Comparison of ENCODE assay signal across 9 cellular contexts in genomic region chr21:16588433-16588860, GRCh38.
DNase-seq lines count a peak whose midpoint lies in the region; ATAC-seq and TF ChIP-seq lines count a peak whose summit lies in the region.
"Had no signal": no experiment of that assay in that cellular context is flagged by ENCODE, and none has a peak within 500 bp of the region (broad histone marks: within the 10 kb centered on the region; RNA-seq: fewer than 3 reads in every experiment).

No MANE protein-coding gene starts in this region.

- DNase-seq in DMS 273 (lab: John Stamatoyannopoulos, UW; ENCODE audit: unreplicated experiment) (peak; percentile 76), DMS 273 treated with DMSO at 0.1 percent for 48 hours (lab: John Stamatoyannopoulos, UW) (no peak), ascending aorta (ENCODE audit: low spot score in 2 of 2) (peak; percentile 20 to 81), right cardiac atrium (peak; percentile 73 to 84 (median 80)), renal cortical epithelial cell (ENCODE audit: low read depth) (peak; percentile 88)
- DNase-seq in NK-92 treated with Interleukin-12 subunit alpha and Interleukin-12 subunit beta, amount 100 ng/mL, for 24 hours (lab: John Stamatoyannopoulos, UW): no peak

- H3K4me1 ChIP-seq in ascending aorta (peaks cover 0 to 8% of the 10 kb centered on the region in 2 donors), right cardiac atrium (ENCODE audit: control insufficient read depth, insufficient read depth, low read length) (peaks cover 2% of the 10 kb centered on the region)

- intact Hi-C loops in ascending aorta (cut with DNase I) (loop anchor here (5.0 to 10.0 kb wide), 2 partner anchors 171 to 1524 kb away; partner anchors contain the start of gene NRIP1), right cardiac atrium (cut with DNase I) (no loop called here)

- H3K27ac ChIP-seq in ascending aorta: peak overlapping the region; percentile 69 to 73
- peak overlapping the region; percentile 90 for H3K27ac ChIP-seq in right cardiac atrium (ENCODE audit: low read length)
- H3K27ac ChIP-seq: 22Rv1 had no signal

- ATAC-seq in right cardiac atrium (peak; percentile 90 to 95), HG02798 (IDR thresholded peaks at IDR 0.05; ENCODE audit: poor library complexity, unreplicated experiment) (no peak), GM18907 (IDR thresholded peaks at IDR 0.05; ENCODE audit: unreplicated experiment) (no peak)

- H3K4me3 ChIP-seq in ascending aorta (peak overlapping the region; percentile 51 to 68), right cardiac atrium (ENCODE audit: low read length) (peak overlapping the region; percentile 49)

- H3K9me3 ChIP-seq in ascending aorta: no peaks in the 10 kb centered on the region
- no peaks in the 10 kb centered on the region for H3K9me3 ChIP-seq in right cardiac atrium (ENCODE audit: control insufficient read depth, low read length)

- H3K36me3 ChIP-seq in ascending aorta: no peaks in the 10 kb centered on the region

- TF ChIP-seq CTCF in ascending aorta (IDR thresholded peaks at IDR 0.05): no peak

- WGBS in right cardiac atrium: 40% methylated on average over 18 of the region's 18 CpGs

- H3K27me3 ChIP-seq in ascending aorta (no peaks in the 10 kb centered on the region), right cardiac atrium (ENCODE audit: control insufficient read depth, insufficient read depth) (no peaks in the 10 kb centered on the region)

Comparison
In these comparisons a context has a peak if more than half of its experiments do, and no peak if none do; other contexts are left out.
1. DNase-seq: peak in DMS 273 (single experiment), ascending aorta (2 of 2), right cardiac atrium (3 of 3) and renal cortical epithelial cell (single experiment); none in DMS 273 treated with DMSO at 0.1 percent for 48 hours (single experiment) and NK-92 treated with Interleukin-12 subunit alpha and Interleukin-12 subunit beta, amount 100 ng/mL, for 24 hours (single experiment).
2. ATAC-seq: peak in right cardiac atrium (2 of 2); none in HG02798 (single experiment) and GM18907 (single experiment).